In the genomic region with DNA sequence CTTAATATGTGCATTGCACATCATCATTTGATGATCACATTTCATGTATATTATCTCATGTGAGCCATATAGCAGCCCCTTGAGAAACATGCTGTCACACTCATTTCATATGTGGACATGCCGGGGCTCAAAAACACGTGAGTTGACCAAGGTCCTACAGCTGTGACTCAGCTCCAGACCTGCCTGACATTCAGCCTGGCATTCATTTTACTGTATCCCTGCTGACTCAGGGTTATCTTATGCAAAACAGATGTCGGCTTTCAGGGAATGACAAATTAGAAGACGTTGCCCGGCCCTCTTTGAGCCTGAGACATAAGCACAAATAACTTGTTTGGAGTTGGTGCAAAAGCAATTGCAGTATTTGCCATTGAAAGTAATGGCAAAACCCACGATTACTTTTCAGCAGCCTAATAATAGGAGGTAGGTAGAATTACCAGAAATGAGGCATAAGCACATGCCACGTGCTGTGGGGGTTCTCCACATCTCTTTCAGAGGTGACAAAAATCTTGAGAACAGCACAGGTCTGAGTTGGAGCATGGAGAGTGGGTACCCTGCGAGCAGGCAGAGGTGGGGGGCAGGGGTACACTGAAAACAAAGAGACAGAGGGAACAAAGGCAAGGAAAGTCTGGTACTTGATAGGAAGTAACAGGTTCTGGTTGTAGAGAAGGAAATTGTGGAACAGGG, we compare ENCODE assay signal across 16 cellular contexts.
DNase-seq lines count a peak whose midpoint lies in the region; ATAC-seq and TF ChIP-seq lines count a peak whose summit lies in the region.
"Had no signal": no experiment of that assay in that cellular context is flagged by ENCODE, and none has a peak within 500 bp of the region (broad histone marks: within the 10 kb centered on the region; RNA-seq: fewer than 3 reads in every experiment).

No MANE protein-coding gene starts in this region.

- no peaks in the 10 kb centered on the region for H3K4me1 Mint-ChIP-seq in activated naive CD4-positive, alpha-beta T cell treated with anti-CD3 and anti-CD28 coated beads for 36 hours (ENCODE audit: low read depth)
- H3K4me1 Mint-ChIP-seq: activated CD4-positive, alpha-beta T cell treated with anti-CD3 and anti-CD28 coated beads, Interleukin-2, amount 10 ng/mL, durations not matched to agents 24 days and 14 days; T-cell had no signal

- H3K27me3 Mint-ChIP-seq in activated naive CD4-positive, alpha-beta T cell treated with anti-CD3 and anti-CD28 coated beads for 36 hours (ENCODE audit: low read depth), result no peaks in the 10 kb centered on the region
- H3K27me3 Mint-ChIP-seq: activated CD4-positive, alpha-beta T cell treated with anti-CD3 and anti-CD28 coated beads, Interleukin-2, amount 10 ng/mL, durations not matched to agents 24 days and 14 days; stimulated activated naive CD8-positive, alpha-beta T cell treated with anti-CD3 and anti-CD28 coated beads, Interleukin-15, Interleukin-2, amounts not matched to agents 100 ng/mL and 50 ng/mL, for 24 hours; T-cell had no signal

- CTCF ChIA-PET in activated naive CD4-positive, alpha-beta T cell treated with anti-CD3 and anti-CD28 coated beads for 36 hours (lab: Charles Lee), result no interaction called here

- intact Hi-C loops in activated naive CD4-positive, alpha-beta T cell treated with anti-CD3 and anti-CD28 coated beads for 36 hours (cut with micrococcal nuclease), result no loop called here

- H3K9me3 Mint-ChIP-seq in activated naive CD4-positive, alpha-beta T cell treated with anti-CD3 and anti-CD28 coated beads for 36 hours, result peaks cover 6% of the 10 kb centered on the region
- H3K9me3 Mint-ChIP-seq: activated T-helper 2 cell treated with anti-CD3 and anti-CD28 coated beads, Interferon-gamma antibody, Interleukin-2, Interleukin-4, amounts not matched to agents 10 μg/mL and 5 μg/mL and 100 μg/mL, durations not matched to agents 14 hours and 24 hours and 36 hours; stimulated activated naive CD8-positive, alpha-beta T cell treated with anti-CD3 and anti-CD28 coated beads, Interleukin-15, Interleukin-2, amounts not matched to agents 100 ng/mL and 50 ng/mL, for 24 hours had no signal

- H3K4me3 Mint-ChIP-seq in activated naive CD4-positive, alpha-beta T cell treated with anti-CD3 and anti-CD28 coated beads for 36 hours, result no peak overlapping the region
- H3K4me3 Mint-ChIP-seq: activated CD4-positive, alpha-beta T cell treated with anti-CD3 and anti-CD28 coated beads, Interleukin-2, amount 10 ng/mL, durations not matched to agents 24 days and 14 days; stimulated activated naive CD8-positive, alpha-beta T cell treated with anti-CD3 and anti-CD28 coated beads, Interleukin-15, Interleukin-2, amounts not matched to agents 100 ng/mL and 50 ng/mL, for 24 hours; T-cell had no signal

- H3K4me3 ChIP-seq in AG09309 (ENCODE audit: control insufficient read depth, low read depth, low read length) (no peak overlapping the region), fibroblast of pulmonary artery (replicated peaks; ENCODE audit: low read depth, low read length) (no peak overlapping the region)
- H3K4me3 ChIP-seq: esophagus muscularis mucosa had no signal

- peak; percentile 57 for DNase-seq in AG09309 (ENCODE audit: low read depth)
- peak; percentile 86 for DNase-seq in HCEC 1CT
- DNase-seq in T1000 (lab: John Stamatoyannopoulos, UW), result peak; percentile 81
- DNase-seq in fibroblast of pulmonary artery (ENCODE audit: low read depth), result peak; percentile 24
- DNase-seq in activated CD8-positive, alpha-beta memory T cell treated with anti-CD3 and anti-CD28 coated beads, Interleukin-2, amount 50 U/mL, for 4 hours, result no peak
- no peak for DNase-seq in activated naive CD4-positive, alpha-beta T cell treated with anti-CD3 and anti-CD28 coated beads for 36 hours
- DNase-seq: activated CD4-positive, alpha-beta T cell treated with anti-CD3 and anti-CD28 coated beads, Interleukin-2, amount 10 ng/mL, durations not matched to agents 24 days and 14 days; NCI-H1930; NK-92 treated with Interleukin-12 subunit alpha and Interleukin-12 subunit beta, amount 100 ng/mL, for 24 hours; stimulated activated CD4-positive, alpha-beta T cell treated with anti-CD3 and anti-CD28 coated beads, Interleukin-4, amount 100 ng/mL, for 24 hours; T-cell had no signal

- TF ChIP-seq CTCF in AG09309 (IDR thresholded peaks at IDR 0.05; ENCODE audit: control insufficient read depth, insufficient read depth, low read depth, low read length, missing control alignments), result no peak
- no peak for TF ChIP-seq CTCF in fibroblast of pulmonary artery (IDR thresholded peaks at IDR 0.05; ENCODE audit: low read length, missing control alignments)

- no peak overlapping the region for H3K27ac Mint-ChIP-seq in activated naive CD4-positive, alpha-beta T cell treated with anti-CD3 and anti-CD28 coated beads for 36 hours
- H3K27ac Mint-ChIP-seq: activated CD4-positive, alpha-beta T cell treated with anti-CD3 and anti-CD28 coated beads, Interleukin-2, amount 10 ng/mL, durations not matched to agents 24 days and 14 days; activated T-helper 2 cell treated with anti-CD3 and anti-CD28 coated beads, Interferon-gamma antibody, Interleukin-2, Interleukin-4, amounts not matched to agents 10 μg/mL and 5 μg/mL and 100 μg/mL, durations not matched to agents 14 hours and 24 hours and 36 hours; stimulated activated naive CD8-positive, alpha-beta T cell treated with anti-CD3 and anti-CD28 coated beads, Interleukin-15, Interleukin-2, amounts not matched to agents 100 ng/mL and 50 ng/mL, for 24 hours; T-cell had no signal

- no peaks in the 10 kb centered on the region for H3K36me3 Mint-ChIP-seq in activated naive CD4-positive, alpha-beta T cell treated with anti-CD3 and anti-CD28 coated beads for 36 hours (ENCODE audit: low read depth)
- H3K36me3 Mint-ChIP-seq: T-cell had no signal

- ATAC-seq in GM18519 (IDR thresholded peaks at IDR 0.05; ENCODE audit: low FRiP score, unreplicated experiment) (no peak), HG03175 (IDR thresholded peaks at IDR 0.05; ENCODE audit: unreplicated experiment) (no peak)
- ATAC-seq: T-cell had no signal

Comparison
In these comparisons a context has a peak if more than half of its experiments do, and no peak if none do; other contexts are left out.
1. DNase-seq: peak in AG09309 (single experiment), HCEC 1CT (single experiment), T1000 (single experiment) and fibroblast of pulmonary artery (single experiment); none in activated CD8-positive, alpha-beta memory T cell treated with anti-CD3 and anti-CD28 coated beads, Interleukin-2, amount 50 U/mL, for 4 hours (single experiment) and activated naive CD4-positive, alpha-beta T cell treated with anti-CD3 and anti-CD28 coated beads for 36 hours (single experiment).